17 cellular contexts compared by ENCODE assay signal in genomic region chr2:54535599-54536195, GRCh38.
DNase-seq lines count a peak whose midpoint lies in the region; ATAC-seq and TF ChIP-seq lines count a peak whose summit lies in the region.
"Had no signal": no experiment of that assay in that cellular context is flagged by ENCODE, and none has a peak within 500 bp of the region (broad histone marks: within the 10 kb centered on the region; RNA-seq: fewer than 3 reads in every experiment).

No MANE protein-coding gene starts in this region.

- intact Hi-C loops in Calu3 (cut with micrococcal nuclease; ENCODE audit: unreplicated experiment): no loop called here

- DNase-seq in Calu3: no peak
- peak; percentile 71 for DNase-seq in NOMO-1 treated with dmso at 0.1 percent for 144 hours (lab: John Stamatoyannopoulos, UW; ENCODE audit: unreplicated experiment)
- DNase-seq in activated naive CD4-positive, alpha-beta T cell (lab: John Stamatoyannopoulos, UW): no peak
- no peak for DNase-seq in stimulated activated naive CD8-positive, alpha-beta T cell treated with anti-CD3 and anti-CD28 coated beads, Interleukin-15, Interleukin-2, amounts not matched to agents 100 U/mL and 50 U/mL, for 24 hours
- DNase-seq in activated CD8-positive, alpha-beta memory T cell treated with anti-CD3 and anti-CD28 coated beads for 24 hours: no peak
- DNase-seq in NCI-H1092 treated with DMSO at 0.1 percent for 48 hours (lab: John Stamatoyannopoulos, UW): no peak
- DNase-seq: activated CD4-positive, alpha-beta T cell treated with anti-CD3 and anti-CD28 coated beads, Interleukin-2, amount 50 U/mL, for 1 hour; activated naive CD8-positive, alpha-beta T cell treated with anti-CD3 and anti-CD28 coated beads, Interleukin-2, amount 10 ng/mL, durations not matched to agents 7 days and 5 days; activated T-cell treated with anti-CD3 and anti-CD28 coated beads, Interleukin-2, amount 50 U/mL, for 1 hour; effector CD4-positive, alpha-beta T cell; NCI-H1930; NCI-H526; posterior cingulate gyrus; T-helper 2 cell had no signal

- H3K4me3 ChIP-seq in gastroesophageal sphincter: no peak overlapping the region

- peak; percentile 19 for ATAC-seq in gastroesophageal sphincter
- no peak for ATAC-seq in stimulated activated naive CD8-positive, alpha-beta T cell treated with anti-CD3 and anti-CD28 coated beads, Interleukin-15, Interleukin-2, amounts not matched to agents 100 U/mL and 50 U/mL, for 24 hours

- no peaks in the 10 kb centered on the region for H3K9me3 ChIP-seq in gastroesophageal sphincter

- H3K36me3 ChIP-seq in gastroesophageal sphincter: peaks cover 0 to 30% of the 10 kb centered on the region in 2 donors

- H3K27ac Mint-ChIP-seq in Calu3 (ENCODE audit: unreplicated experiment) (peak overlapping the region; percentile 97), nephron (peak overlapping the region; percentile 7 to 87 (median 77))
- H3K27ac Mint-ChIP-seq: activated naive CD8-positive, alpha-beta T cell treated with anti-CD3 and anti-CD28 coated beads, Interleukin-2, amount 10 ng/mL, durations not matched to agents 7 days and 5 days had no signal

- BruUV-seq in Calu3 (replicated peaks; lab: Mats Ljungman, UMichigan): no TSS peak

- no peak for TF ChIP-seq EP300 in gastroesophageal sphincter (IDR thresholded peaks at IDR 0.05)

- H3K4me1 Mint-ChIP-seq in Calu3 (ENCODE audit: low read depth, unreplicated experiment) (peaks cover 74% of the 10 kb centered on the region), nephron (peaks cover 20% of the 10 kb centered on the region)
- H3K4me1 Mint-ChIP-seq: activated naive CD8-positive, alpha-beta T cell treated with anti-CD3 and anti-CD28 coated beads, Interleukin-2, amount 10 ng/mL, durations not matched to agents 7 days and 5 days had no signal

- peaks cover 0 to 78% (median 3%) of the 10 kb centered on the region in 3 donors for H3K4me1 ChIP-seq in gastroesophageal sphincter

- CTCF ChIA-PET in Calu3 (lab: Charles Lee): no interaction called here

- 79 to 87% methylated on average over 3 of the region's 4 CpGs for whole genome bisulfite sequencing in gastroesophageal sphincter (ENCODE audit: low coverage in 1 of 2), 2 donors

- no peaks in the 10 kb centered on the region for H3K9me3 Mint-ChIP-seq in Calu3 (ENCODE audit: low read depth, unreplicated experiment)
- H3K9me3 Mint-ChIP-seq in nephron: no peaks in the 10 kb centered on the region
- H3K9me3 Mint-ChIP-seq: activated naive CD8-positive, alpha-beta T cell treated with anti-CD3 and anti-CD28 coated beads, Interleukin-2, amount 10 ng/mL, durations not matched to agents 7 days and 5 days had no signal

- H3K27ac ChIP-seq in gastroesophageal sphincter: no peak overlapping the region
- H3K27ac ChIP-seq: RWPE1 had no signal

- H3K4me3 Mint-ChIP-seq in Calu3 (ENCODE audit: low read depth, unreplicated experiment): no peak overlapping the region
- no peak overlapping the region for H3K4me3 Mint-ChIP-seq in nephron
- H3K4me3 Mint-ChIP-seq: activated naive CD8-positive, alpha-beta T cell treated with anti-CD3 and anti-CD28 coated beads, Interleukin-2, amount 10 ng/mL, durations not matched to agents 7 days and 5 days had no signal

- no peaks in the 10 kb centered on the region for H3K27me3 Mint-ChIP-seq in Calu3 (ENCODE audit: unreplicated experiment)
- H3K27me3 Mint-ChIP-seq in nephron (ENCODE audit: low read depth): no peaks in the 10 kb centered on the region

- TF ChIP-seq CTCF in Calu3 (IDR thresholded peaks at IDR 0.05; ENCODE audit: unreplicated experiment) (no peak), gastroesophageal sphincter (IDR thresholded peaks at IDR 0.05) (no peak), nephron (IDR thresholded peaks at IDR 0.05; ENCODE audit: unreplicated experiment in 3 of 3) (no peak)

- H3K36me3 Mint-ChIP-seq in Calu3 (ENCODE audit: insufficient read depth, unreplicated experiment) (peaks cover 43% of the 10 kb centered on the region), nephron (ENCODE audit: low read depth) (peaks cover 17% of the 10 kb centered on the region)
- H3K36me3 Mint-ChIP-seq: activated naive CD8-positive, alpha-beta T cell treated with anti-CD3 and anti-CD28 coated beads, Interleukin-2, amount 10 ng/mL, durations not matched to agents 7 days and 5 days had no signal

- no peaks in the 10 kb centered on the region for H3K27me3 ChIP-seq in gastroesophageal sphincter

- TF ChIP-seq POLR2A in gastroesophageal sphincter (IDR thresholded peaks at IDR 0.05): no peak
